Comparison of ENCODE assay signal across 1 cellular context in the genomic region with DNA sequence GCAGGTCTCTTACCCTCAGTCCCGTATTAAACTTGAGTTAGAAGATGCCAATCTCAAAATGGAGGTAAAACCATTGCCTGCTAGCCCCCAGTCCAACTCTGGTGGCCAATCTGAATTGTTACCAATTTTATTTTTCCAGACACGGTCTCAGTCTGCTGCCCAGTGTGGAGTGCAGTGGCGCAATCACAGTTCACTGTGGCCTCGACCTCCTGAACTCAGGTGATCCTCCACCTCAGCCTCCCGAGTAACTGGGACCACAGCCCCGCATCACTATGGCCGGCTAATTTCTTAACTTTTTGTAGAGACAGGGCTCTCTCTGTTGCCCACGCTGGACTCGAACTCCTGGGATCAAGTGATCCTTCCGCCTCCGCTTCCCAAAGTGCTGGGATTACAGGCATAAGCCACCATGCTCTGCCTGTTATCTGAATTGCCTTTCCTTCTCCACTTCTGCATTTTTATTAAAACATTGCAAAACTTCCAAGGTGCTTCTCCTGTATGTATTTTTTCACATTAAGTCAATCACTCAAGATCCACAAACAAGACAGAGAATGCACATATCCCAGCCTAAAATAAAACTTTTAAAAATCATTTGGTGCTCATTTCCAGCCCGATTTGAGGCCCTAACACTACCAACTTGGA.
TF ChIP-seq lines count a peak whose summit lies in the region.

No MANE protein-coding gene starts in this region.

TF ChIP-seq in WTC11, 78 proteins besides CTCF, POLR2A, EP300 and RAD21 (continued from another document):
- TF ChIP-seq, protein P1, sequence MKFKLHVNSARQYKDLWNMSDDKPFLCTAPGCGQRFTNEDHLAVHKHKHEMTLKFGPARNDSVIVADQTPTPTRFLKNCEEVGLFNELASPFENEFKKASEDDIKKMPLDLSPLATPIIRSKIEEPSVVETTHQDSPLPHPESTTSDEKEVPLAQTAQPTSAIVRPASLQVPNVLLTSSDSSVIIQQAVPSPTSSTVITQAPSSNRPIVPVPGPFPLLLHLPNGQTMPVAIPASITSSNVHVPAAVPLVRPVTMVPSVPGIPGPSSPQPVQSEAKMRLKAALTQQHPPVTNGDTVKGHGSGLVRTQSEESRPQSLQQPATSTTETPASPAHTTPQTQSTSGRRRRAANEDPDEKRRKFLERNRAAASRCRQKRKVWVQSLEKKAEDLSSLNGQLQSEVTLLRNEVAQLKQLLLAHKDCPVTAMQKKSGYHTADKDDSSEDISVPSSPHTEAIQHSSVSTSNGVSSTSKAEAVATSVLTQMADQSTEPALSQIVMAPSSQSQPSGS (CRISPR knock-in tag; IDR thresholded peaks at IDR 0.05; ENCODE audit: borderline replicate concordance, low read depth), result no peak
- TF ChIP-seq RORB (CRISPR knock-in tag; IDR thresholded peaks at IDR 0.05), result no peak
- TF ChIP-seq HMGXB4 (CRISPR knock-in tag; IDR thresholded peaks at IDR 0.05), result no peak
- no peak for TF ChIP-seq GRHL2 (CRISPR knock-in tag; IDR thresholded peaks at IDR 0.05; ENCODE audit: insufficient replicate concordance, severe bottlenecking)
- no peak for TF ChIP-seq RELA (CRISPR knock-in tag; IDR thresholded peaks at IDR 0.05; ENCODE audit: borderline replicate concordance)
- TF ChIP-seq USF1 (CRISPR knock-in tag; IDR thresholded peaks at IDR 0.05), result no peak
- no peak for TF ChIP-seq NFE2L1 (CRISPR knock-in tag; IDR thresholded peaks at IDR 0.05)
- no peak for TF ChIP-seq CBFB (CRISPR knock-in tag; IDR thresholded peaks at IDR 0.05; ENCODE audit: low read depth)
- no peak for TF ChIP-seq EMX1 (CRISPR knock-in tag; IDR thresholded peaks at IDR 0.05)
